Comparison of ENCODE assay signal across 30 cellular contexts in genomic region chr6:94622784-94623183, GRCh38.
"Had no signal": no experiment of that assay in that cellular context is flagged by ENCODE, and none has a peak within 500 bp of the region (broad histone marks: within the 10 kb centered on the region; RNA-seq: fewer than 3 reads in every experiment).

No MANE protein-coding gene starts in this region.

- H3K9me3 Mint-ChIP-seq: nephron; neural progenitor cell; stimulated activated memory B cell treated with anti-CD40 and anti-IgM and Interleukin-4, amounts not matched to agents 10 μg/mL and 1 μg/mL and 100 μg/mL, for 72 hours; type B pancreatic cell had no signal

- H3K4me3 Mint-ChIP-seq: natural killer cell; nephron; neural progenitor cell; stimulated activated memory B cell treated with anti-CD40 and anti-IgM and Interleukin-4, amounts not matched to agents 10 μg/mL and 1 μg/mL and 100 μg/mL, for 72 hours; stimulated activated naive CD8-positive, alpha-beta T cell treated with anti-CD3 and anti-CD28 coated beads, Interleukin-15, amount 100 ng/mL, for 72 hours; type B pancreatic cell had no signal

- H3K4me1 Mint-ChIP-seq: natural killer cell; nephron; neural progenitor cell; stimulated activated memory B cell treated with anti-CD40 and anti-IgM and Interleukin-4, amounts not matched to agents 10 μg/mL and 1 μg/mL and 100 μg/mL, for 72 hours; stimulated activated naive CD8-positive, alpha-beta T cell treated with anti-CD3 and anti-CD28 coated beads, Interleukin-15, amount 100 ng/mL, for 72 hours had no signal

- H3K36me3 ChIP-seq: neural progenitor cell, ovary, spleen, suprapubic skin, tibial artery, transverse colon, upper lobe of right lung, uterus had no signal

- H3K36me3 Mint-ChIP-seq: natural killer cell; neural progenitor cell; stimulated activated memory B cell treated with anti-CD40 and anti-IgM and Interleukin-4, amounts not matched to agents 10 μg/mL and 1 μg/mL and 100 μg/mL, for 72 hours; type B pancreatic cell had no signal

- H3K27ac ChIP-seq: neural progenitor cell, ovary, parathyroid adenoma, psoas muscle, skin epidermis, spleen, suprapubic skin, testis, tibial artery, transverse colon, upper lobe of right lung, uterus had no signal

- H3K27me3 Mint-ChIP-seq: progenitor cell of endocrine pancreas; stimulated activated memory B cell treated with anti-CD40 and anti-IgM and Interleukin-4, amounts not matched to agents 10 μg/mL and 1 μg/mL and 100 μg/mL, for 72 hours; stimulated activated naive CD8-positive, alpha-beta T cell treated with anti-CD3 and anti-CD28 coated beads, Interleukin-15, amount 100 ng/mL, for 72 hours; type B pancreatic cell had no signal

- H3K27me3 ChIP-seq: neural progenitor cell, ovary, spleen, suprapubic skin, testis, tibial artery, transverse colon, upper lobe of right lung, uterus had no signal

- H3K9me3 ChIP-seq: ovary, psoas muscle, spleen, suprapubic skin, testis, tibial artery, transverse colon, upper lobe of right lung, uterus had no signal

- DNase-seq: natural killer cell; occipital lobe; ovary; posterior cingulate gyrus; psoas muscle; right cardiac atrium; spleen; stimulated activated CD4-positive, alpha-beta T cell treated with anti-CD3 and anti-CD28 coated beads, Interleukin-12 subunit alpha, Interleukin-12 subunit beta, amount 100 ng/mL, for 4 hours; stimulated activated CD4-positive, alpha-beta T cell treated with anti-CD3 and anti-CD28 coated beads, Interleukin-1b, Interleukin-23, amount 100 ng/mL, for 48 hours; stimulated activated CD4-positive, alpha-beta T cell treated with anti-CD3 and anti-CD28 coated beads, Interleukin-4, amount 100 ng/mL, for 1 hour; stimulated activated CD4-positive, alpha-beta T cell treated with anti-CD3 and anti-CD28 coated beads, Interleukin-4, amount 100 ng/mL, for 4 hours; stimulated activated CD8-positive, alpha-beta memory T cell treated with anti-CD3 and anti-CD28 coated beads, Interleukin-4, amount 100 ng/mL, for 48 hours; stimulated activated naive CD4-positive, alpha-beta T cell; stimulated activated naive CD8-positive, alpha-beta T cell treated with anti-CD3 and anti-CD28 coated beads, Interleukin-15, amount 100 ng/mL, for 72 hours; stimulated activated naive CD8-positive, alpha-beta T cell treated with anti-CD3 and anti-CD28 coated beads, Interleukin-15, Interleukin-2, amounts not matched to agents 100 U/mL and 50 U/mL, for 24 hours; testis; tibial artery; transverse colon; upper lobe of right lung; uterus had no signal

- H3K9ac ChIP-seq: neural progenitor cell, parathyroid adenoma had no signal

- ATAC-seq: natural killer cell; psoas muscle; right cardiac atrium; sciatic nerve; stimulated activated naive CD8-positive, alpha-beta T cell treated with anti-CD3 and anti-CD28 coated beads, Interleukin-15, amount 100 ng/mL, for 72 hours; stimulated activated naive CD8-positive, alpha-beta T cell treated with anti-CD3 and anti-CD28 coated beads, Interleukin-15, Interleukin-2, amounts not matched to agents 100 U/mL and 50 U/mL, for 24 hours; upper lobe of right lung had no signal

- H3K4me2 ChIP-seq: neural progenitor cell, smooth muscle cell had no signal

- H3K27ac Mint-ChIP-seq: natural killer cell; nephron; neural progenitor cell; progenitor cell of endocrine pancreas; stimulated activated memory B cell treated with anti-CD40 and anti-IgM and Interleukin-4, amounts not matched to agents 10 μg/mL and 1 μg/mL and 100 μg/mL, for 72 hours; stimulated activated naive CD8-positive, alpha-beta T cell treated with anti-CD3 and anti-CD28 coated beads, Interleukin-15, amount 100 ng/mL, for 72 hours; type B pancreatic cell had no signal

- H3K4me3 ChIP-seq: neural progenitor cell, ovary, psoas muscle, skin epidermis, smooth muscle cell, spleen, suprapubic skin, testis, tibial artery, transverse colon, upper lobe of right lung, uterus had no signal

- H3K4me1 ChIP-seq: neural progenitor cell, parathyroid adenoma, psoas muscle, spleen, suprapubic skin, testis, tibial artery, transverse colon, upper lobe of right lung, uterus had no signal

- H2AFZ ChIP-seq: neural progenitor cell, parathyroid adenoma had no signal

- H3K79me2 ChIP-seq: parathyroid adenoma had no signal
